ENCODE assay signal across 16 cellular contexts in genomic region chr3:147419731-147420360, GRCh38. TPM values are rescaled to one million over a fixed set of nuclear protein-coding genes. Genes with fewer than 3 reads are reported as not detected.
DNase-seq lines count a peak whose midpoint lies in the region; ATAC-seq and TF ChIP-seq lines count a peak whose summit lies in the region.
"Had no signal": no experiment of that assay in that cellular context is flagged by ENCODE, and none has a peak within 500 bp of the region (broad histone marks: within the 10 kb centered on the region; RNA-seq: fewer than 3 reads in every experiment).

No MANE protein-coding gene starts in this region.

- no peak for DNase-seq in H7
- DNase-seq in WTC11 (ENCODE audit: low spot score): no peak
- no peak for DNase-seq in hepatocyte (ENCODE audit: low spot score)
- no peak for DNase-seq in progenitor cell of endocrine pancreas (ENCODE audit: low spot score, unreplicated experiment)
- no peak for DNase-seq in COLO829 (ENCODE audit: low spot score)
- no peak for DNase-seq in foreskin fibroblast
- DNase-seq in SKM-1 treated with dmso at 0.1 percent for 144 hours (lab: John Stamatoyannopoulos, UW; ENCODE audit: unreplicated experiment): no peak
- DNase-seq: activated CD4-positive, alpha-beta memory T cell treated with anti-CD3 and anti-CD28 coated beads for 36 hours; left ventricle myocardium superior; naive B cell; NCI-H524 treated with DMSO at 0.1 percent for 48 hours had no signal

- H2AFZ ChIP-seq in hepatocyte: peak overlapping the region; percentile 29

- POLR2A ChIA-PET in WTC11 (lab: Charles Lee): no interaction called here

- no peaks in the 10 kb centered on the region for H3K9me3 ChIP-seq in hepatocyte (ENCODE audit: low read depth)
- H3K9me3 ChIP-seq: BE2C, suprapubic skin had no signal

- ATAC-seq in WTC11: no peak
- no peak for ATAC-seq in GM18498 (IDR thresholded peaks at IDR 0.05; ENCODE audit: unreplicated experiment)
- ATAC-seq: left ventricle myocardium superior had no signal

- H3K36me3 Mint-ChIP-seq in WTC11: no peaks in the 10 kb centered on the region
- no peaks in the 10 kb centered on the region for H3K36me3 Mint-ChIP-seq in progenitor cell of endocrine pancreas (ENCODE audit: insufficient read depth)

- 17% methylated on average over 12 of the region's 12 CpGs for WGBS in hepatocyte (ENCODE audit: low lambda C conversion rate, missing lambda C conversion rate)

- CTCF ChIA-PET in WTC11 (lab: Charles Lee): interaction anchor here (1.7 to 6.3 kb wide), 5 partner anchors 11 to 62 kb away, joined by 10 to 40 read pairs (median 13); partner anchors contain the start of gene ZIC1

- no peak for TF ChIP-seq CTCF in WTC11 (IDR thresholded peaks at IDR 0.05)
- TF ChIP-seq CTCF in hepatocyte (IDR thresholded peaks at IDR 0.05; ENCODE audit: poor library complexity): no peak
- no peak for TF ChIP-seq CTCF in progenitor cell of endocrine pancreas (IDR thresholded peaks at IDR 0.05; ENCODE audit: unreplicated experiment)
- TF ChIP-seq CTCF in foreskin fibroblast (IDR thresholded peaks at IDR 0.05; ENCODE audit: low read depth, low read length): no peak

- no peaks in the 10 kb centered on the region for H3K36me3 ChIP-seq in H7 (replicated peaks; ENCODE audit: control insufficient read depth, insufficient read depth, low read length)
- H3K36me3 ChIP-seq in hepatocyte (replicated peaks; ENCODE audit: insufficient read depth, low read depth): no peaks in the 10 kb centered on the region
- H3K36me3 ChIP-seq: BE2C, esophagus muscularis mucosa, suprapubic skin had no signal

- H3K4me1 ChIP-seq in hepatocyte (ENCODE audit: insufficient read depth): no peaks in the 10 kb centered on the region
- H3K4me1 ChIP-seq: BE2C had no signal

- peak overlapping the region; percentile 85 for H3K4me2 ChIP-seq in hepatocyte

- H3K9me3 Mint-ChIP-seq in WTC11 (no peaks in the 10 kb centered on the region), progenitor cell of endocrine pancreas (ENCODE audit: low read depth) (no peaks in the 10 kb centered on the region)

- H3K4me1 Mint-ChIP-seq in WTC11: peaks cover 86% of the 10 kb centered on the region
- H3K4me1 Mint-ChIP-seq in progenitor cell of endocrine pancreas (ENCODE audit: low read depth): peaks cover 8% of the 10 kb centered on the region

- peak overlapping the region; percentile 72 for H3K27ac Mint-ChIP-seq in WTC11
- no peak overlapping the region for H3K27ac Mint-ChIP-seq in progenitor cell of endocrine pancreas
- H3K27ac Mint-ChIP-seq: activated CD4-positive, alpha-beta memory T cell treated with anti-CD3 and anti-CD28 coated beads for 36 hours had no signal

- H3K79me2 ChIP-seq in hepatocyte: no peaks in the 10 kb centered on the region

- peaks cover 99% of the 10 kb centered on the region for H3K27me3 ChIP-seq in H7 (ENCODE audit: control insufficient read depth, insufficient read depth, low read length)
- H3K27me3 ChIP-seq in hepatocyte: peaks cover 100% of the 10 kb centered on the region

- H3K4me3 Mint-ChIP-seq in WTC11: peak overlapping the region; percentile 73
- H3K4me3 Mint-ChIP-seq in progenitor cell of endocrine pancreas (ENCODE audit: low read depth): peak overlapping the region; percentile 61
- H3K4me3 Mint-ChIP-seq: activated CD4-positive, alpha-beta memory T cell treated with anti-CD3 and anti-CD28 coated beads for 36 hours had no signal

- no peaks in the 10 kb centered on the region for H3K9me2 ChIP-seq in hepatocyte (replicated peaks; ENCODE audit: insufficient read depth)

- H3K4me3 ChIP-seq in H7 (ENCODE audit: insufficient read depth, low read depth, low read length) (peak overlapping the region; percentile 41; the same call in 1 of the 2 replicates), hepatocyte (no peak overlapping the region), foreskin fibroblast (ENCODE audit: low read depth in 1 of 2, low read length in 2 of 2) (no peak overlapping the region)

- peaks cover 100% of the 10 kb centered on the region for H3K27me3 Mint-ChIP-seq in WTC11 (ENCODE audit: low read depth)
- peaks cover 97% of the 10 kb centered on the region for H3K27me3 Mint-ChIP-seq in progenitor cell of endocrine pancreas

- no peaks in the 10 kb centered on the region for H4K20me1 ChIP-seq in hepatocyte (ENCODE audit: insufficient read depth, poor library complexity, severe bottlenecking)

- no peak overlapping the region for H3K27ac ChIP-seq in hepatocyte
- H3K27ac ChIP-seq: esophagus muscularis mucosa, suprapubic skin had no signal

TF ChIP-seq in WTC11, 78 proteins besides CTCF, POLR2A, EP300 and RAD21:
- TF ChIP-seq NFYB (CRISPR knock-in tag; conservative IDR thresholded peaks at IDR 0.05; ENCODE audit: low read depth) (no peak), PREB (CRISPR knock-in tag; IDR thresholded peaks at IDR 0.05; ENCODE audit: borderline replicate concordance) (no peak), PRRX2 (CRISPR knock-in tag; IDR thresholded peaks at IDR 0.05) (no peak), ETV6 (CRISPR knock-in tag; IDR thresholded peaks at IDR 0.05) (peak; percentile 4; the same call in 1 of the 2 replicates), TP53 (CRISPR knock-in tag; IDR thresholded peaks at IDR 0.05) (no peak), ZNF671 (CRISPR knock-in tag; IDR thresholded peaks at IDR 0.05) (no peak)
- TF ChIP-seq, protein P1, sequence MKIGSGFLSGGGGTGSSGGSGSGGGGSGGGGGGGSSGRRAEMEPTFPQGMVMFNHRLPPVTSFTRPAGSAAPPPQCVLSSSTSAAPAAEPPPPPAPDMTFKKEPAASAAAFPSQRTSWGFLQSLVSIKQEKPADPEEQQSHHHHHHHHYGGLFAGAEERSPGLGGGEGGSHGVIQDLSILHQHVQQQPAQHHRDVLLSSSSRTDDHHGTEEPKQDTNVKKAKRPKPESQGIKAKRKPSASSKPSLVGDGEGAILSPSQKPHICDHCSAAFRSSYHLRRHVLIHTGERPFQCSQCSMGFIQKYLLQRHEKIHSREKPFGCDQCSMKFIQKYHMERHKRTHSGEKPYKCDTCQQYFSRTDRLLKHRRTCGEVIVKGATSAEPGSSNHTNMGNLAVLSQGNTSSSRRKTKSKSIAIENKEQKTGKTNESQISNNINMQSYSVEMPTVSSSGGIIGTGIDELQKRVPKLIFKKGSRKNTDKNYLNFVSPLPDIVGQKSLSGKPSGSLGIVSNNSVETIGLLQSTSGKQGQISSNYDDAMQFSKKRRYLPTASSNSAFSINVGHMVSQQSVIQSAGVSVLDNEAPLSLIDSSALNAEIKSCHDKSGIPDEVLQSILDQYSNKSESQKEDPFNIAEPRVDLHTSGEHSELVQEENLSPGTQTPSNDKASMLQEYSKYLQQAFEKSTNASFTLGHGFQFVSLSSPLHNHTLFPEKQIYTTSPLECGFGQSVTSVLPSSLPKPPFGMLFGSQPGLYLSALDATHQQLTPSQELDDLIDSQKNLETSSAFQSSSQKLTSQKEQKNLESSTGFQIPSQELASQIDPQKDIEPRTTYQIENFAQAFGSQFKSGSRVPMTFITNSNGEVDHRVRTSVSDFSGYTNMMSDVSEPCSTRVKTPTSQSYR (CRISPR knock-in tag; IDR thresholded peaks at IDR 0.05): no peak

RNA-seq across cellular contexts. Expression of gene ZIC1, which starts 10.7 kb away (rescaled TPM):
- total RNA-seq in H7 (2014; rRNA removed; shearing (Covaris generic)): 2.0 and 3.5 TPM in 2 replicates
- total RNA-seq in WTC11 (2021) (30.3 to 59.7 TPM (median 34.7 TPM) in 3 replicates), hepatocyte (0.10 TPM in 1 of 2 replicates, not detected in the other), progenitor cell of endocrine pancreas (0.40 and 0.77 TPM in 2 replicates)
- polyA plus RNA-seq in hepatocyte: not detected in 2 replicates
- total RNA-seq: activated CD4-positive, alpha-beta memory T cell treated with anti-CD3 and anti-CD28 coated beads for 36 hours; esophagus muscularis mucosa; left ventricle myocardium superior had no signal

RNA-seq across cellular contexts. Expression of gene ZIC4, which starts 13.5 kb away (rescaled TPM):
- total RNA-seq in H7 (2014; rRNA removed; shearing (Covaris generic)): 0.59 TPM in 1 of 2 replicates, not detected in the other
- total RNA-seq in WTC11 (2021): 1.9 to 3.5 TPM (median 2.5 TPM) in 3 replicates
- 0.08 and 0.17 TPM in 2 replicates for total RNA-seq in hepatocyte
- polyA plus RNA-seq in hepatocyte: not detected in 2 replicates
- not detected in 2 replicates for total RNA-seq in progenitor cell of endocrine pancreas
- total RNA-seq: activated CD4-positive, alpha-beta memory T cell treated with anti-CD3 and anti-CD28 coated beads for 36 hours; esophagus muscularis mucosa; left ventricle myocardium superior; suprapubic skin had no signal
- polyA plus RNA-seq: adipose tissue had no signal
